24 cellular contexts compared by ENCODE assay signal in genomic region chr5:143364061-143364460, GRCh38.
"Had no signal": no experiment of that assay in that cellular context is flagged by ENCODE, and none has a peak within 500 bp of the region (broad histone marks: within the 10 kb centered on the region; RNA-seq: fewer than 3 reads in every experiment).

No MANE protein-coding gene starts in this region.

- H3K27me3 Mint-ChIP-seq: activated B cell treated with CpG ODN at 0.5 μM for 24 hours; activated CD4-positive, alpha-beta T cell treated with anti-CD3 and anti-CD28 coated beads for 36 hours; activated naive CD8-positive, alpha-beta T cell treated with anti-CD3 and anti-CD28 coated beads, Interleukin-2, amount 10 ng/mL, durations not matched to agents 7 days and 5 days had no signal

- H3K4me3 Mint-ChIP-seq: activated B cell treated with CpG ODN at 0.5 μM for 24 hours; activated CD4-positive, alpha-beta T cell treated with anti-CD3 and anti-CD28 coated beads for 36 hours; activated naive CD8-positive, alpha-beta T cell treated with anti-CD3 and anti-CD28 coated beads, Interleukin-2, amount 10 ng/mL, durations not matched to agents 7 days and 5 days; activated T-cell treated with anti-CD3 and anti-CD28 coated beads, Interleukin-2, amount 50 U/mL, for 4 hours; stimulated activated effector memory CD8-positive, alpha-beta T cell treated with anti-CD3 and anti-CD28 coated beads, Interleukin-12 subunit alpha, Interleukin-12 subunit beta, amount 100 ng/mL, for 72 hours had no signal

- H3K27me3 ChIP-seq: esophagus squamous epithelium, gastrocnemius medialis, transverse colon had no signal

- ATAC-seq: activated CD4-positive, alpha-beta T cell treated with anti-CD3 and anti-CD28 coated beads for 36 hours; activated T-cell treated with anti-CD3 and anti-CD28 coated beads, Interleukin-2, amount 50 U/mL, for 4 hours; gastrocnemius medialis; left cardiac atrium; mucosa of descending colon; sciatic nerve; stimulated activated effector memory CD8-positive, alpha-beta T cell treated with anti-CD3 and anti-CD28 coated beads, Interleukin-12 subunit alpha, Interleukin-12 subunit beta, amount 100 ng/mL, for 72 hours had no signal

- H3K27ac ChIP-seq: coronary artery, esophagus squamous epithelium, gastrocnemius medialis, transverse colon had no signal

- DNase-seq: activated B cell treated with CpG ODN at 0.5 μM for 24 hours; activated CD4-positive, alpha-beta T cell treated with anti-CD3 and anti-CD28 coated beads for 36 hours; activated CD4-positive, alpha-beta T cell treated with anti-CD3 and anti-CD28 coated beads, Interleukin-2, amount 50 U/mL, for 4 hours; activated CD8-positive, alpha-beta memory T cell treated with anti-CD3 and anti-CD28 coated beads, Interleukin-2, amount 50 U/mL, for 48 hours; activated naive CD4-positive, alpha-beta T cell treated with Interleukin-2 at 50 U/mL for 16 hours; activated naive CD8-positive, alpha-beta T cell treated with anti-CD3 and anti-CD28 coated beads, Interleukin-2, amount 10 ng/mL, durations not matched to agents 7 days and 5 days; activated T-cell treated with anti-CD3 and anti-CD28 coated beads, Interleukin-2, amount 50 U/mL, for 4 hours; amygdala; cerebellar nuclear complex; esophagus squamous epithelium; gastrocnemius medialis; hippocampal formation; islet precursor cell; left cardiac atrium; mesenchymal stem cell; mucosa of descending colon; small intestine; stimulated activated CD4-positive, alpha-beta T cell treated with anti-CD3 and anti-CD28 coated beads, Interleukin-2, amount 100 ng/mL, for 24 hours; T1000; transverse colon had no signal

- H3K4me3 ChIP-seq: coronary artery, esophagus squamous epithelium, gastrocnemius medialis, mucosa of descending colon, transverse colon had no signal

- H3K36me3 ChIP-seq: gastrocnemius medialis, transverse colon had no signal

- H3K27ac Mint-ChIP-seq: activated B cell treated with CpG ODN at 0.5 μM for 24 hours; activated naive CD8-positive, alpha-beta T cell treated with anti-CD3 and anti-CD28 coated beads, Interleukin-2, amount 10 ng/mL, durations not matched to agents 7 days and 5 days; activated T-helper 2 cell treated with anti-CD3 and anti-CD28 coated beads, Interferon-gamma antibody, Interleukin-2, Interleukin-4, amounts not matched to agents 10 μg/mL and 5 μg/mL and 100 μg/mL, durations not matched to agents 14 hours and 24 hours and 36 hours; stimulated activated effector memory CD8-positive, alpha-beta T cell treated with anti-CD3 and anti-CD28 coated beads, Interleukin-12 subunit alpha, Interleukin-12 subunit beta, amount 100 ng/mL, for 72 hours had no signal

- H3K9me3 ChIP-seq: esophagus squamous epithelium, gastrocnemius medialis, transverse colon had no signal
